ENCODE assay signal across 20 cellular contexts in genomic region chr3:105504440-105504951, GRCh38.
DNase-seq lines count a peak whose midpoint lies in the region; ATAC-seq, FAIRE-seq and TF ChIP-seq lines count a peak whose summit lies in the region.
"Had no signal": no experiment of that assay in that cellular context is flagged by ENCODE, and none has a peak within 500 bp of the region (broad histone marks: within the 10 kb centered on the region; RNA-seq: fewer than 3 reads in every experiment).

No MANE protein-coding gene starts in this region.

- H3K4me3 ChIP-seq in HL-60 (replicated peaks; ENCODE audit: insufficient read depth, low read length) (no peak overlapping the region), kidney (ENCODE audit: low read length in 2 of 2) (no peak overlapping the region), spleen (no peak overlapping the region), Peyer's patch (no peak overlapping the region)

- intact Hi-C loops in kidney (cut with DNase I) = no loop called here
- intact Hi-C loops in spleen (cut with DNase I; ENCODE audit: low total_unique reads) = no loop called here

- no peak for FAIRE-seq in kidney (lab: Jason Lieb, UNC)
- FAIRE-seq: A204.1, RCC 7860 had no signal

- no peak overlapping the region for H3K9ac ChIP-seq in kidney (ENCODE audit: low read length in 2 of 2)

- 74 to 90% (median 82%) methylated on average over 13 of the region's 13 CpGs for WGBS in spleen, 5 donors

- DNase-seq in HL-60 (ENCODE audit: low read depth in 1 of 2, low spot score in 1 of 2) = no peak
- peak; percentile 91 for DNase-seq in SK-N-DZ (ENCODE audit: low spot score)
- DNase-seq in kidney = peak; percentile 48
- DNase-seq in spleen = peak; percentile 68
- no peak for DNase-seq in Peyer's patch
- DNase-seq in glomerular visceral epithelial cell (ENCODE audit: extremely low spot score) = no peak
- DNase-seq: Caco-2; CD4-positive, alpha-beta T cell; GOT3; IMR-90; NCI-H1436 treated with DMSO at 0.1 percent for 48 hours; NCI-H2029 treated with DMSO at 0.1 percent for 48 hours; NCI-H2171; NCI-H748 treated with DMSO at 0.1 percent for 48 hours; NK-92 treated with Interleukin-12 subunit alpha and Interleukin-12 subunit beta, amount 100 ng/mL, for 24 hours had no signal

- no peak for TF ChIP-seq CTCF in HL-60 (IDR thresholded peaks at IDR 0.05; ENCODE audit: insufficient read depth, low read length)
- no peak for TF ChIP-seq CTCF in kidney (IDR thresholded peaks at IDR 0.05; ENCODE audit: borderline replicate concordance, extremely low read depth, insufficient read depth)
- TF ChIP-seq CTCF in spleen (IDR thresholded peaks at IDR 0.05 in 8 of 11, conservative IDR thresholded peaks at IDR 0.05 in 3 of 11) = no peak
- no peak for TF ChIP-seq CTCF in Peyer's patch (IDR thresholded peaks at IDR 0.05)

- no peaks in the 10 kb centered on the region for H3K36me3 ChIP-seq in kidney (ENCODE audit: control insufficient read depth in 1 of 2, insufficient read depth in 2 of 2, low read length in 2 of 2)
- H3K36me3 ChIP-seq in spleen = no peaks in the 10 kb centered on the region
- H3K36me3 ChIP-seq in Peyer's patch = no peaks in the 10 kb centered on the region

- TF ChIP-seq POLR2A in spleen (IDR thresholded peaks at IDR 0.05) (no peak), Peyer's patch (IDR thresholded peaks at IDR 0.05) (no peak)

- ATAC-seq in GM18867 (IDR thresholded peaks at IDR 0.05; ENCODE audit: unreplicated experiment) = no peak
- ATAC-seq: Right ventricle myocardium inferior, SK-N-SH treated with all-trans-retinoic acid at 6 μM for 48 hours had no signal

- H3K27me3 ChIP-seq in HL-60 (ENCODE audit: insufficient read depth, poor library complexity, severe bottlenecking) = no peaks in the 10 kb centered on the region
- no peaks in the 10 kb centered on the region for H3K27me3 ChIP-seq in spleen (replicated peaks in 1 of 7)
- H3K27me3 ChIP-seq in Peyer's patch = no peaks in the 10 kb centered on the region

- H3K27ac ChIP-seq in HL-60 (replicated peaks) = peak overlapping the region; percentile 18
- no peak overlapping the region for H3K27ac ChIP-seq in kidney (ENCODE audit: low read depth in 2 of 2, low read length in 2 of 2)
- H3K27ac ChIP-seq in spleen = peak overlapping the region in 4 of 8 donors; percentile 10 to 67 (median 44)
- no peak overlapping the region for H3K27ac ChIP-seq in Peyer's patch

- H3K9me3 ChIP-seq in kidney (ENCODE audit: control insufficient read depth in 1 of 2, low read length in 2 of 2) = no peaks in the 10 kb centered on the region
- no peaks in the 10 kb centered on the region for H3K9me3 ChIP-seq in spleen
- no peaks in the 10 kb centered on the region for H3K9me3 ChIP-seq in Peyer's patch
- H3K9me3 ChIP-seq: Caco-2 had no signal

- H3K4me1 ChIP-seq in kidney (ENCODE audit: control insufficient read depth in 1 of 2, insufficient read depth in 1 of 2, low read depth in 1 of 2, low read length in 2 of 2) (no peaks in the 10 kb centered on the region), spleen (peaks cover 0 to 7% (median 0%) of the 10 kb centered on the region in 6 donors), Peyer's patch (no peaks in the 10 kb centered on the region)
- H3K4me1 ChIP-seq: Caco-2 had no signal

Comparison
In these comparisons a context has a peak if more than half of its experiments do, and no peak if none do; other contexts are left out.
1. DNase-seq: peak in SK-N-DZ (single experiment), kidney (single experiment) and spleen (single experiment); none in HL-60 (0 of 2), Peyer's patch (0 of 3) and glomerular visceral epithelial cell (single experiment).